ENCODE assay signal across 20 cellular contexts in genomic region chr20:6506906-6507305, GRCh38.
DNase-seq lines count a peak whose midpoint lies in the region; ATAC-seq lines count a peak whose summit lies in the region.
"Had no signal": no experiment of that assay in that cellular context is flagged by ENCODE, and none has a peak within 500 bp of the region (broad histone marks: within the 10 kb centered on the region; RNA-seq: fewer than 3 reads in every experiment).

No MANE protein-coding gene starts in this region.

- no peaks in the 10 kb centered on the region for H3K9me3 Mint-ChIP-seq in activated T-cell treated with anti-CD3 and anti-CD28 coated beads, Interleukin-2, amount 50 U/mL, for 24 hours
- H3K9me3 Mint-ChIP-seq: CD8-positive, alpha-beta T cell had no signal

- H3K4me3 Mint-ChIP-seq in activated T-cell treated with anti-CD3 and anti-CD28 coated beads, Interleukin-2, amount 50 U/mL, for 24 hours: no peak overlapping the region
- H3K4me3 Mint-ChIP-seq: B cell; CD4-positive, alpha-beta T cell; CD8-positive, alpha-beta T cell had no signal

- no peaks in the 10 kb centered on the region for H3K36me3 Mint-ChIP-seq in activated T-cell treated with anti-CD3 and anti-CD28 coated beads, Interleukin-2, amount 50 U/mL, for 24 hours (ENCODE audit: low read depth)
- H3K36me3 Mint-ChIP-seq: CD8-positive, alpha-beta T cell had no signal

- H3K4me1 Mint-ChIP-seq in activated T-cell treated with anti-CD3 and anti-CD28 coated beads, Interleukin-2, amount 50 U/mL, for 24 hours (ENCODE audit: low read depth): no peaks in the 10 kb centered on the region
- H3K4me1 Mint-ChIP-seq: B cell had no signal

- H3K27ac Mint-ChIP-seq in activated T-cell treated with anti-CD3 and anti-CD28 coated beads, Interleukin-2, amount 50 U/mL, for 24 hours: no peak overlapping the region
- H3K27ac Mint-ChIP-seq: B cell; CD4-positive, alpha-beta T cell; CD8-positive, alpha-beta T cell had no signal

- in situ Hi-C loops in Caki2 (cut with HindIII; ENCODE audit: low pct_unique_long_range_greater_than_20kb, low sequenced_read_pairs): no loop called here

- DNase-seq in Caki2 (ENCODE audit: low read depth) (peak; percentile 23), HK-2 (ENCODE audit: unreplicated experiment) (peak; percentile 9), M059J (ENCODE audit: low read depth) (peak; percentile 18), kidney tubule cell (ENCODE audit: low spot score) (peak; percentile 78), NCI-H1417 treated with DMSO at 0.1 percent for 48 hours (lab: John Stamatoyannopoulos, UW) (no peak), AG08396 (ENCODE audit: low spot score) (no peak)
- DNase-seq in activated T-cell treated with anti-CD3 and anti-CD28 coated beads, Interleukin-2, amount 50 U/mL, for 24 hours: no peak
- DNase-seq: AML-193; Caco-2; CD4-positive, alpha-beta T cell; CD8-positive, alpha-beta T cell; DMS 273 treated with DMSO at 0.1 percent for 48 hours; DMS153; DMS53; DMS79; DND-41; GF-D8 had no signal

- no peak for ATAC-seq in HG02623 (IDR thresholded peaks at IDR 0.05; ENCODE audit: unreplicated experiment)
- ATAC-seq: A549; CD8-positive, alpha-beta T cell had no signal

- no peaks in the 10 kb centered on the region for H3K27me3 Mint-ChIP-seq in activated T-cell treated with anti-CD3 and anti-CD28 coated beads, Interleukin-2, amount 50 U/mL, for 24 hours
- H3K27me3 Mint-ChIP-seq: B cell; CD4-positive, alpha-beta T cell had no signal

Comparison
In these comparisons a context has a peak if more than half of its experiments do, and no peak if none do; other contexts are left out.
1. DNase-seq: peak in Caki2 (single experiment), HK-2 (single experiment), M059J (single experiment) and kidney tubule cell (single experiment); none in NCI-H1417 treated with DMSO at 0.1 percent for 48 hours (single experiment), activated T-cell treated with anti-CD3 and anti-CD28 coated beads, Interleukin-2, amount 50 U/mL, for 24 hours (single experiment) and AG08396 (single experiment).